ENCODE assay signal across 8 cellular contexts in genomic region chr19:17511724-17512573, GRCh38. TPM values are rescaled to one million over a fixed set of nuclear protein-coding genes. Genes with fewer than 3 reads are reported as not detected.
DNase-seq lines count a peak whose midpoint lies in the region; ATAC-seq lines count a peak whose summit lies in the region.

No MANE protein-coding gene starts in this region.

- ATAC-seq in GM19438 (IDR thresholded peaks at IDR 0.05; ENCODE audit: low read depth, unreplicated experiment) (peak; percentile 57), HG03565 (IDR thresholded peaks at IDR 0.05; ENCODE audit: unreplicated experiment) (peak; percentile 34), esophagus mucosa (peak; percentile 82)

- DNase-seq in COLO668 (lab: John Stamatoyannopoulos, UW; ENCODE audit: unreplicated experiment) (peak; percentile 86), OCI-M1 (lab: John Stamatoyannopoulos, UW) (peak; percentile 90), activated T-cell treated with anti-CD3 and anti-CD28 coated beads for 48 hours (ENCODE audit: low read depth) (peak; percentile 83), myocyte (ENCODE audit: low read depth) (peak; percentile 87)
- DNase-seq in stimulated activated CD8-positive, alpha-beta memory T cell treated with anti-CD3 and anti-CD28 coated beads, Interleukin-7, amount 100 ng/mL, for 4 hours (ENCODE audit: low read depth in 2 of 2): peak; percentile 78 to 79

RNA-seq across cellular contexts. Expression of gene PGLS, which starts 0.5 kb away (rescaled TPM):
- total RNA-seq in esophagus mucosa: 104 TPM
- 60.5 and 75.0 TPM in 2 replicates for total RNA-seq in myocyte
- polyA plus RNA-seq in myocyte (2012): 120 TPM

RNA-seq across cellular contexts. Expression of gene SLC27A1, which starts 41.6 kb away (rescaled TPM):
- total RNA-seq in esophagus mucosa (4.1 TPM), myocyte (35.8 and 41.3 TPM in 2 replicates)
- 29.9 TPM for polyA plus RNA-seq in myocyte (2012)

RNA-seq across cellular contexts. Expression of gene COLGALT1, which starts 43.5 kb away (rescaled TPM):
- 28.5 TPM for total RNA-seq in esophagus mucosa
- total RNA-seq in myocyte: 83.4 and 92.8 TPM in 2 replicates
- 106 TPM for polyA plus RNA-seq in myocyte (2012)

RNA-seq across cellular contexts. Expression of gene NXNL1, which starts 51.2 kb away (rescaled TPM):
- not detected for total RNA-seq in esophagus mucosa
- not detected in 2 replicates for total RNA-seq in myocyte
- polyA plus RNA-seq in myocyte (2012): not detected

Comparison
In these comparisons a context has a peak if more than half of its experiments do, and no peak if none do; other contexts are left out.
1. Peak in every context shown above with its lines: DNase-seq and ATAC-seq.